In the genomic region with DNA sequence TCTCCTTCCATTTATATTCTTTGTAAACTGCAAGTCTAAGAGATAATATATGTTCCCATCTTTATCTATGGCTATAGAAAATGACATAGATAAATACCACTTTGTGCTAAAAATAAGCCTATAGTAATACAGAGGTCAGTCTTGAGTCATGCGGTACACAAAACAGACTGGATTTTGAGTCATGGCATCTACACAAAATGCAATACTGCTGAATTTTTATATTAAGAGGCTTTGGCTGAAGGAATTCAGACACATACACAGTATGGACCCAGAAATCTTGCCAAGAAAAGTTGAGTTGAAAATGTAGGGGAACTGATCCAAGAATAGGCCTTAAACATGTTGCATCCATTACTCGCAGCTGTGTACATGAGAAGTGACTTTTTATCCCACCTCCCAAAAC, we compare ENCODE assay signal across 2 cellular contexts.
TF ChIP-seq lines count a peak whose summit lies in the region.

No MANE protein-coding gene starts in this region.

TF ChIP-seq in SK-N-SH treated with all-trans-retinoic acid at 6 μM for 48 hours, 23 proteins besides CTCF, POLR2A, EP300 and RAD21 (continued from another document):
- no peak for TF ChIP-seq CREB5 (CRISPR knock-in tag; IDR thresholded peaks at IDR 0.05; ENCODE audit: low read depth)

TF ChIP-seq in H1, 55 proteins besides CTCF, POLR2A, EP300 and RAD21 (continued from another document):
- TF ChIP-seq GTF2F1 (IDR thresholded peaks at IDR 0.05; ENCODE audit: borderline replicate concordance, low read depth, low read length): no peak
- no peak for TF ChIP-seq RBBP5 (IDR thresholded peaks at IDR 0.05; ENCODE audit: borderline replicate concordance, low read depth, low read length)
- TF ChIP-seq, protein P1, sequence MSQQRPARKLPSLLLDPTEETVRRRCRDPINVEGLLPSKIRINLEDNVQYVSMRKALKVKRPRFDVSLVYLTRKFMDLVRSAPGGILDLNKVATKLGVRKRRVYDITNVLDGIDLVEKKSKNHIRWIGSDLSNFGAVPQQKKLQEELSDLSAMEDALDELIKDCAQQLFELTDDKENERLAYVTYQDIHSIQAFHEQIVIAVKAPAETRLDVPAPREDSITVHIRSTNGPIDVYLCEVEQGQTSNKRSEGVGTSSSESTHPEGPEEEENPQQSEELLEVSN (IDR thresholded peaks at IDR 0.05): no peak
- TF ChIP-seq RNF2 (IDR thresholded peaks at IDR 0.05; ENCODE audit: borderline replicate concordance, low read depth, low read length, missing control alignments, poor library complexity, severe bottlenecking): no peak
- TF ChIP-seq YY1 (IDR thresholded peaks at IDR 0.05; ENCODE audit: low read depth, low read length): no peak
- TF ChIP-seq SUZ12 (IDR thresholded peaks at IDR 0.05; ENCODE audit: low read length): no peak
- TF ChIP-seq, protein P2, sequence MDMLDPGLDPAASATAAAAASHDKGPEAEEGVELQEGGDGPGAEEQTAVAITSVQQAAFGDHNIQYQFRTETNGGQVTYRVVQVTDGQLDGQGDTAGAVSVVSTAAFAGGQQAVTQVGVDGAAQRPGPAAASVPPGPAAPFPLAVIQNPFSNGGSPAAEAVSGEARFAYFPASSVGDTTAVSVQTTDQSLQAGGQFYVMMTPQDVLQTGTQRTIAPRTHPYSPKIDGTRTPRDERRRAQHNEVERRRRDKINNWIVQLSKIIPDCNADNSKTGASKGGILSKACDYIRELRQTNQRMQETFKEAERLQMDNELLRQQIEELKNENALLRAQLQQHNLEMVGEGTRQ (IDR thresholded peaks at IDR 0.05; ENCODE audit: low read length): no peak
